29 cellular contexts compared by ENCODE assay signal in genomic region chr2:58950795-58951462, GRCh38.
"Had no signal": no experiment of that assay in that cellular context is flagged by ENCODE, and none has a peak within 500 bp of the region (broad histone marks: within the 10 kb centered on the region; RNA-seq: fewer than 3 reads in every experiment).

No MANE protein-coding gene starts in this region.

- H3K4me3 ChIP-seq: adrenal gland, body of pancreas, colonic mucosa had no signal

- H3K27ac ChIP-seq: adrenal gland, body of pancreas, colonic mucosa, epithelial cell of prostate, WERI-Rb-1 had no signal

- H3K9me3 ChIP-seq: adrenal gland, body of pancreas, colonic mucosa had no signal

- H3K27me3 ChIP-seq: adrenal gland, body of pancreas, colonic mucosa had no signal

- ATAC-seq: activated CD4-positive, CD25-positive, alpha-beta regulatory T cell treated with anti-CD3 and anti-CD28 coated beads, Interleukin-2, amount 50 U/mL, for 24 hours; activated CD8-positive, alpha-beta memory T cell treated with anti-CD3 and anti-CD28 coated beads, Interleukin-2, amount 10 ng/mL, durations not matched to agents 7 days and 5 days; activated CD8-positive, alpha-beta T cell treated with anti-CD3 and anti-CD28 coated beads for 36 hours; activated naive CD8-positive, alpha-beta T cell treated with anti-CD3 and anti-CD28 coated beads, Interleukin-2, amount 50 U/mL, for 24 hours; body of pancreas; T-cell had no signal

- H3K4me1 ChIP-seq: adrenal gland, body of pancreas, colonic mucosa had no signal

- H3K36me3 ChIP-seq: adrenal gland, colonic mucosa, WERI-Rb-1 had no signal

- DNase-seq: activated B cell treated with CpG ODN at 0.5 μM for 24 hours; activated CD4-positive, alpha-beta T cell treated with anti-CD3 and anti-CD28 coated beads for 48 hours; activated CD4-positive, alpha-beta T cell treated with anti-CD3 and anti-CD28 coated beads, Interleukin-2, amount 50 U/mL, for 1 hour; activated CD4-positive, alpha-beta T cell treated with anti-CD3 and anti-CD28 coated beads, Interleukin-2, amount 50 U/mL, for 48 hours; activated CD8-positive, alpha-beta memory T cell treated with anti-CD3 and anti-CD28 coated beads, Interleukin-2, amount 10 ng/mL, durations not matched to agents 7 days and 5 days; activated CD8-positive, alpha-beta memory T cell treated with anti-CD3 and anti-CD28 coated beads, Interleukin-2, amount 50 U/mL, for 4 hours; activated CD8-positive, alpha-beta T cell treated with anti-CD3 and anti-CD28 coated beads for 36 hours; activated effector memory CD4-positive, alpha-beta T cell treated with anti-CD3 and anti-CD28 coated beads, Interleukin-2, amount 50 U/mL, for 16 hours; activated naive CD4-positive, alpha-beta T cell treated with anti-CD3 and anti-CD28 coated beads for 36 hours; activated naive CD8-positive, alpha-beta T cell treated with anti-CD3 and anti-CD28 coated beads for 36 hours; activated naive CD8-positive, alpha-beta T cell treated with anti-CD3 and anti-CD28 coated beads, Interleukin-2, amount 50 U/mL, for 24 hours; activated T-cell treated with anti-CD3 and anti-CD28 coated beads, Interleukin-2, amount 50 U/mL, for 1 hour; activated T-cell treated with anti-CD3 and anti-CD28 coated beads, Interleukin-2, amount 50 U/mL, for 48 hours; adrenal gland; amygdala; aorta; body of pancreas; central memory CD4-positive, alpha-beta T cell; cerebellar nuclear complex; colonic mucosa; effector CD8-positive, alpha-beta T cell; foreskin fibroblast; glutamatergic neuron; SW 1271; T-cell; T1000; WERI-Rb-1 had no signal
